Comparison of ENCODE assay signal across 26 cellular contexts in the genomic region with DNA sequence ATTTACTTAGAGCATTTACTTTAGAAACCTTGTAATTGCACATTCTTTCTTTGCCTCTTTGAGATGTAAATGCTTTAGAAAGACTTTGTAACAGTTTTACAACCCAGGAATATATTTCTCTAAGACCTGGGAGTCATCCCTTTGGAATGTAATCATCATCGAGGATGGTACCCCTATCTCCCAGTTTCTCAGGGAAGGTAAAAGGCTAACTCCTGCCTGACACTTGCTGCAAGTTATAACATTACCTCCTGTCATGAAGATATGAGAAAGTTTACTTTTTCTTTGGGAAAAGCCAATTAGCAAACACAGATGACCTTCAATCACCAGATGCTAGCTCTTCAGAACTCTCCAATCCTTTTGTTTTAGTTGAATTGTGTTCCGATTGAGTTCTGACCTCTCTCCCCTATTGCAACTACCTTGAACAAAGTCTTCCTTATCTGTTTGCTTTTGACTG.
DNase-seq lines count a peak whose midpoint lies in the region; FAIRE-seq and TF ChIP-seq lines count a peak whose summit lies in the region.
"Had no signal": no experiment of that assay in that cellular context is flagged by ENCODE, and none has a peak within 500 bp of the region (broad histone marks: within the 10 kb centered on the region; RNA-seq: fewer than 3 reads in every experiment).

No MANE protein-coding gene starts in this region.

- H3K4me2 ChIP-seq in H1 (ENCODE audit: insufficient read depth in 1 of 2, low read depth in 2 of 2, low read length in 2 of 2), result no peak overlapping the region
- H3K4me2 ChIP-seq: PC-9 had no signal

- no peak overlapping the region for H3K4ac ChIP-seq in H1 (replicated peaks; ENCODE audit: insufficient read length, low read depth, low read length)

- H3K27ac ChIP-seq in H1 (ENCODE audit: low read depth, low read length), result no peak overlapping the region
- H3K27ac ChIP-seq: PC-9 had no signal

- 86% methylated on average over 2 of the region's 2 CpGs; no CpG with 5 or more reads in 1 of the 2 experiments for WGBS in H1 (ENCODE audit: extremely low coverage in 1 of 2, insufficient coverage in 1 of 2, insufficient read length in 1 of 2, insufficient replicate concordance in 2 of 2, low coverage in 1 of 2, low lambda C conversion rate in 2 of 2, missing lambda C conversion rate in 1 of 2), 2 experiments

- TF ChIP-seq EP300 in H1 (IDR thresholded peaks at IDR 0.05; ENCODE audit: borderline replicate concordance in 1 of 2, low read depth in 2 of 2, low read length in 2 of 2), result no peak

- 0 out of 2 replicates have a peak overlapping the region, but pooled peaks have one; percentile 67 for H2AFZ ChIP-seq in H1 (ENCODE audit: low read length)
- H2AFZ ChIP-seq: PC-9 had no signal

- no peak overlapping the region for H3K56ac ChIP-seq in H1 (replicated peaks; ENCODE audit: insufficient read length, low read depth, low read length)

- H3K14ac ChIP-seq in H1 (ENCODE audit: insufficient read length), result no peak overlapping the region

- H2AK5ac ChIP-seq in H1 (ENCODE audit: low read depth, low read length), result no peak overlapping the region

- H4K91ac ChIP-seq in H1 (replicated peaks; ENCODE audit: insufficient read length, low read length), result no peak overlapping the region

- no peak overlapping the region for H2BK120ac ChIP-seq in H1 (replicated peaks; ENCODE audit: low read depth, low read length)

- no peaks in the 10 kb centered on the region for H4K20me1 ChIP-seq in H1 (replicated peaks in 1 of 2; ENCODE audit: control insufficient read depth in 1 of 2, insufficient read depth in 2 of 2, low read length in 2 of 2)

- no peak overlapping the region for H2BK5ac ChIP-seq in H1 (ENCODE audit: low read depth, low read length)

- no peak overlapping the region for H3K9ac ChIP-seq in H1 (replicated peaks in 1 of 4; ENCODE audit: extremely low read depth in 1 of 4, low read depth in 3 of 4, low read length in 3 of 4)

- H4K8ac ChIP-seq in H1 (ENCODE audit: extremely low read depth, insufficient read depth, low read length), result no peak overlapping the region

- CTCF ChIA-PET in H1 (lab: Charles Lee; ENCODE audit: partially characterized antibody), result interaction anchor here (1.7 kb wide), 1 partner anchor 27 kb away, joined by 7 read pairs; no protein-coding TSS in a partner anchor

- no peaks in the 10 kb centered on the region for H3K4me1 ChIP-seq in H1 (replicated peaks in 1 of 4; ENCODE audit: control insufficient read depth in 3 of 4, insufficient read depth in 4 of 4, low read length in 3 of 4)

- no peak for TF ChIP-seq POLR2A in H1 (IDR thresholded peaks at IDR 0.05; ENCODE audit: control extremely low read depth in 1 of 2, low read depth in 2 of 2, low read length in 2 of 2)

- H3K18ac ChIP-seq in H1 (ENCODE audit: extremely low read depth, low read length), result no peak overlapping the region

- DNase-seq in ELR (ENCODE audit: low read depth) (peak; percentile 15), NCI-H226 (peak; percentile 65), H1 (ENCODE audit: low read depth in 1 of 2, low spot score in 2 of 2) (no peak), iPS-NIHi11 (ENCODE audit: low spot score) (peak; percentile 9), NCI-H1092 treated with DMSO at 0.1 percent for 48 hours (lab: John Stamatoyannopoulos, UW) (no peak), ACHN (no peak), Ammon's horn (ENCODE audit: low spot score) (no peak)
- no peak for DNase-seq in activated CD4-positive, alpha-beta T cell treated with anti-CD3 and anti-CD28 coated beads, Interleukin-2, amount 50 U/mL, for 48 hours
- DNase-seq: AML-193; C1 segment of cervical spinal cord; CD4-positive, alpha-beta memory T cell; COR-L47; GF-D8; H7; NCI-H1048; NCI-H1417 treated with DMSO at 0.1 percent for 48 hours; NCI-H1694 treated with DMSO at 0.1 percent for 48 hours; NCI-H2081 treated with DMSO at 0.1 percent for 48 hours; NCI-H2171 treated with DMSO at 0.1 percent for 48 hours; NCI-H524 treated with DMSO at 0.1 percent for 48 hours; NCI-H774; NK-92 treated with Interleukin-12 subunit alpha and Interleukin-12 subunit beta, amount 100 ng/mL, for 24 hours; PC-9; SHP77 treated with DMSO at 0.1 percent for 48 hours had no signal

- H3K36me3 ChIP-seq in H1 (ENCODE audit: control insufficient read depth in 2 of 4, insufficient read depth in 4 of 4, low read length in 3 of 4), result no peaks in the 10 kb centered on the region

- H3K23me2 ChIP-seq in H1 (ENCODE audit: low read depth, low read length), result no peaks in the 10 kb centered on the region

- no peaks in the 10 kb centered on the region for H3K79me1 ChIP-seq in H1 (ENCODE audit: low read depth, low read length)

- TF ChIP-seq CTCF in H1 (IDR thresholded peaks at IDR 0.05; ENCODE audit: control extremely low read depth in 1 of 3, insufficient read depth in 1 of 3, low read depth in 1 of 3, low read length in 3 of 3), result no peak

- FAIRE-seq in H1 (lab: Jason Lieb, UNC), result no peak
- FAIRE-seq: A204.1, GM12891 had no signal

- no peak for TF ChIP-seq RAD21 in H1 (IDR thresholded peaks at IDR 0.05 in 1 of 2, conservative IDR thresholded peaks at IDR 0.05 in 1 of 2; ENCODE audit: low read depth in 2 of 2, low read length in 2 of 2)

- in situ Hi-C loops in ACHN (cut with HindIII; ENCODE audit: low pct_ligation_motif_present, low pct_unique_long_range_greater_than_20kb, low sequenced_read_pairs), result no loop called here

- no peak overlapping the region for H4K5ac ChIP-seq in H1 (ENCODE audit: insufficient read length, low read depth, low read length)

- no peaks in the 10 kb centered on the region for H3K79me2 ChIP-seq in H1 (ENCODE audit: control insufficient read depth in 1 of 2, insufficient read depth in 2 of 2, low read length in 2 of 2)

- POLR2A ChIA-PET in H1 (lab: Charles Lee; ENCODE audit: partially characterized antibody), result no interaction called here

- H3K27me3 ChIP-seq in H1 (replicated peaks in 1 of 4; ENCODE audit: control insufficient read depth in 3 of 4, extremely low read depth in 1 of 4, insufficient read depth in 3 of 4, low read length in 3 of 4), result no peaks in the 10 kb centered on the region

- H3K4me3 ChIP-seq in H1 (ENCODE audit: extremely low read depth in 1 of 4, insufficient read depth in 2 of 4, low read depth in 3 of 4, low read length in 4 of 4), result no peak overlapping the region
- H3K4me3 ChIP-seq: PC-9 had no signal

- no peaks in the 10 kb centered on the region for H3K9me3 ChIP-seq in H1 (ENCODE audit: insufficient read depth in 2 of 2, low read depth in 1 of 2, low read length in 1 of 2)

- no peak overlapping the region for H2BK12ac ChIP-seq in H1 (ENCODE audit: low read depth, low read length)

- no peak overlapping the region for H2BK20ac ChIP-seq in H1 (ENCODE audit: low read length)

- H3K23ac ChIP-seq in H1 (ENCODE audit: insufficient read length), result no peak overlapping the region

- H2BK15ac ChIP-seq in H1 (ENCODE audit: low read length), result no peak overlapping the region

TF ChIP-seq in H1, 55 proteins besides CTCF, POLR2A, EP300 and RAD21:
- TF ChIP-seq JUND (IDR thresholded peaks at IDR 0.05; ENCODE audit: low read length), result peak; percentile 20; the same call in 1 of the 2 replicates
- TF ChIP-seq NANOG (IDR thresholded peaks at IDR 0.05; ENCODE audit: insufficient read depth, low read depth, low read length, poor library complexity, severe bottlenecking), result no peak

Comparison
In these comparisons a context has a peak if more than half of its experiments do, and no peak if none do; other contexts are left out.
1. DNase-seq: peak in ELR (single experiment), NCI-H226 (single experiment) and iPS-NIHi11 (single experiment); none in H1 (0 of 2), NCI-H1092 treated with DMSO at 0.1 percent for 48 hours (single experiment), activated CD4-positive, alpha-beta T cell treated with anti-CD3 and anti-CD28 coated beads, Interleukin-2, amount 50 U/mL, for 48 hours (0 of 2), ACHN (single experiment) and Ammon's horn (single experiment).